ENCODE assay signal across 9 cellular contexts in genomic region chr19:3507371-3508120, GRCh38. TPM values are rescaled to one million over a fixed set of nuclear protein-coding genes. Genes with fewer than 3 reads are reported as not detected.
DNase-seq lines count a peak whose midpoint lies in the region; ATAC-seq, FAIRE-seq and TF ChIP-seq lines count a peak whose summit lies in the region.
"Had no signal": no experiment of that assay in that cellular context is flagged by ENCODE, and none has a peak within 500 bp of the region (broad histone marks: within the 10 kb centered on the region; RNA-seq: fewer than 3 reads in every experiment).

No MANE protein-coding gene starts in this region.

- no peak overlapping the region for H2AFZ ChIP-seq in OCI-LY3 (ENCODE audit: low read depth, low read length)
- H2AFZ ChIP-seq in HepG2 (ENCODE audit: low read length), result no peak overlapping the region

- H3K27me3 Mint-ChIP-seq in CD8-positive, alpha-beta T cell (ENCODE audit: low read depth), result no peaks in the 10 kb centered on the region
- H3K27me3 Mint-ChIP-seq in MCF 10A (ENCODE audit: insufficient read depth, unreplicated experiment), result no peaks in the 10 kb centered on the region
- no peaks in the 10 kb centered on the region for H3K27me3 Mint-ChIP-seq in stimulated activated naive CD8-positive, alpha-beta T cell treated with anti-CD3 and anti-CD28 coated beads, Interleukin-15, amount 100 ng/mL, for 72 hours

- H3K9ac ChIP-seq in OCI-LY3 (ENCODE audit: low read length), result peak overlapping the region; percentile 84
- H3K9ac ChIP-seq in HepG2 (ENCODE audit: insufficient read depth, low read depth, low read length), result peak overlapping the region; percentile 95

- TF ChIP-seq POLR2A in HepG2 (IDR thresholded peaks at IDR 0.05; ENCODE audit: insufficient read depth in 1 of 2, low read depth in 2 of 2, low read length in 2 of 2), result 0 out of 4 replicates have a peak, but pooled peaks of 1 of the 2 experiments have one; percentile 25

- peak overlapping the region; percentile 85 for H3K4me3 Mint-ChIP-seq in CD8-positive, alpha-beta T cell
- peak overlapping the region; percentile 83 for H3K4me3 Mint-ChIP-seq in MCF 10A (ENCODE audit: unreplicated experiment)
- peak overlapping the region; percentile 96 to 99 for H3K4me3 Mint-ChIP-seq in stimulated activated naive CD8-positive, alpha-beta T cell treated with anti-CD3 and anti-CD28 coated beads, Interleukin-15, amount 100 ng/mL, for 72 hours

- H3K4me2 ChIP-seq in OCI-LY3 (ENCODE audit: low read length) (peak overlapping the region; percentile 93), HepG2 (ENCODE audit: low read depth, low read length) (peak overlapping the region; percentile 94)

- intact Hi-C loops in CD8-positive, alpha-beta T cell (cut with DNase I, micrococcal nuclease), result loop anchor here (2.0 to 10.0 kb wide), 9 partner anchors 65 to 1645 kb away; partner anchors contain the start of genes MRPL54 (in 2 of the 2), APBA3 (in 1 of the 2), HMG20B (in 1 of the 2) and KLF16 (in 1 of the 2)
- intact Hi-C loops in MCF 10A (cut with micrococcal nuclease), result no loop called here
- intact Hi-C loops in HepG2 (cut with micrococcal nuclease; ENCODE audit: unreplicated experiment), result loop anchor here (5.0 kb wide), 1 partner anchor 65 kb away; the partner anchor contains the start of gene HMG20B

- H4K20me1 ChIP-seq in OCI-LY3 (ENCODE audit: insufficient read depth, low read length), result peaks cover 40% of the 10 kb centered on the region
- peaks cover 8% of the 10 kb centered on the region; the same call in 1 of the 2 replicates for H4K20me1 ChIP-seq in HepG2 (ENCODE audit: insufficient read depth, low read length)

- BruUV-seq in MCF 10A (replicated peaks; lab: Mats Ljungman, UMichigan), result TSS peak; percentile 39
- BruUV-seq in HepG2 (replicated peaks; lab: Mats Ljungman, UMichigan), result TSS peak; percentile 58

- no peak overlapping the region for H3K27ac ChIP-seq in CD8-positive, alpha-beta T cell (ENCODE audit: low read depth, low read length)
- H3K27ac ChIP-seq in OCI-LY3 (ENCODE audit: low read length) (no peak overlapping the region), HepG2 (ENCODE audit: extremely low read length, insufficient read depth, low read length) (peak overlapping the region; percentile 67)

- in situ Hi-C loops in HepG2 (cut with HindIII; ENCODE audit: extremely low pct_ligation_motif_present, low pct_unique_long_range_greater_than_20kb), result no loop called here

- H3K9me3 ChIP-seq in CD8-positive, alpha-beta T cell (ENCODE audit: low read length), result no peaks in the 10 kb centered on the region
- H3K9me3 ChIP-seq in OCI-LY3 (ENCODE audit: insufficient read depth, low read length) (no peaks in the 10 kb centered on the region), HepG2 (ENCODE audit: low read length) (no peaks in the 10 kb centered on the region)

- no peak for TF ChIP-seq EP300 in HepG2 (IDR thresholded peaks at IDR 0.05; ENCODE audit: low read depth in 2 of 2, low read length in 2 of 2)
- TF ChIP-seq EP300 in HepG2 (CRISPR knock-in tag; IDR thresholded peaks at IDR 0.05; ENCODE audit: borderline replicate concordance), result peak; percentile 47; the same call in 1 of the 2 replicates

- CTCF ChIA-PET in CD8-positive, alpha-beta T cell (lab: Charles Lee), result no interaction called here
- CTCF ChIA-PET in MCF 10A (lab: Yijun Ruan, JAX), result no interaction called here
- CTCF ChIA-PET in HepG2 (lab: Yijun Ruan, JAX; ENCODE audit: low intra/inter-chr PET ratio, low total read pairs), result no interaction called here

- peaks cover 8% of the 10 kb centered on the region for H3K36me3 ChIP-seq in CD8-positive, alpha-beta T cell (ENCODE audit: insufficient read depth, low read length)
- H3K36me3 ChIP-seq in OCI-LY3 (replicated peaks; ENCODE audit: low read depth, low read length) (peaks cover 27% of the 10 kb centered on the region), HepG2 (replicated peaks in 1 of 2; ENCODE audit: control insufficient read depth in 1 of 2, insufficient read depth in 2 of 2, low read length in 2 of 2) (peaks cover 3 to 16% of the 10 kb centered on the region in 2 experiments; a peak in 3 of 5 replicates)

- H3K27ac Mint-ChIP-seq in CD8-positive, alpha-beta T cell, result peak overlapping the region; percentile 88
- peak overlapping the region; percentile 97 for H3K27ac Mint-ChIP-seq in MCF 10A (ENCODE audit: low read depth, unreplicated experiment)
- peak overlapping the region; percentile 93 to 98 for H3K27ac Mint-ChIP-seq in stimulated activated naive CD8-positive, alpha-beta T cell treated with anti-CD3 and anti-CD28 coated beads, Interleukin-15, amount 100 ng/mL, for 72 hours

- H3K4me1 Mint-ChIP-seq in CD8-positive, alpha-beta T cell (ENCODE audit: low read depth), result peaks cover 53% of the 10 kb centered on the region
- peaks cover 19% of the 10 kb centered on the region for H3K4me1 Mint-ChIP-seq in MCF 10A (ENCODE audit: insufficient read depth, unreplicated experiment)
- H3K4me1 Mint-ChIP-seq in stimulated activated naive CD8-positive, alpha-beta T cell treated with anti-CD3 and anti-CD28 coated beads, Interleukin-15, amount 100 ng/mL, for 72 hours, result peaks cover 63% of the 10 kb centered on the region

- no peak for TF ChIP-seq RAD21 in HepG2 (CRISPR knock-in tag; IDR thresholded peaks at IDR 0.05)

- H3K4me1 ChIP-seq in CD8-positive, alpha-beta T cell (ENCODE audit: insufficient read depth, low read length), result peaks cover 32% of the 10 kb centered on the region
- H3K4me1 ChIP-seq in OCI-LY3 (ENCODE audit: low read length) (peaks cover 14% of the 10 kb centered on the region), HepG2 (ENCODE audit: insufficient read depth, low read length) (peaks cover 42% of the 10 kb centered on the region)

- H3K79me2 ChIP-seq in OCI-LY3 (ENCODE audit: low read length), result peaks cover 64% of the 10 kb centered on the region
- peaks cover 53% of the 10 kb centered on the region for H3K79me2 ChIP-seq in HepG2 (ENCODE audit: insufficient read depth, low read length)

- FAIRE-seq in HepG2 (lab: Jason Lieb, UNC), result peak; percentile 12

- no peak for TF ChIP-seq CTCF in CD8-positive, alpha-beta T cell (IDR thresholded peaks at IDR 0.05)
- no peak for TF ChIP-seq CTCF in OCI-LY3 (IDR thresholded peaks at IDR 0.05; ENCODE audit: low read depth, low read length)
- TF ChIP-seq CTCF in MCF 10A (IDR thresholded peaks at IDR 0.05; ENCODE audit: unreplicated experiment), result no peak
- no peak for TF ChIP-seq CTCF in HepG2 (CRISPR knock-in tag; IDR thresholded peaks at IDR 0.05)

- peak in 4 of 7 experiments; percentile 12 to 64 (median 49) for DNase-seq in CD8-positive, alpha-beta T cell
- peak; percentile 8 for DNase-seq in MCF 10A (ENCODE audit: unreplicated experiment)
- DNase-seq in HepG2 (ENCODE audit: low spot score), result peak; percentile 74
- no peak for DNase-seq in stimulated activated naive CD8-positive, alpha-beta T cell treated with anti-CD3 and anti-CD28 coated beads, Interleukin-15, amount 100 ng/mL, for 72 hours
- DNase-seq in NCI-H1694 treated with DMSO at 0.1 percent for 48 hours (lab: John Stamatoyannopoulos, UW), result no peak
- DNase-seq in NCI-H146 treated with DMSO at 0.1 percent for 48 hours (lab: John Stamatoyannopoulos, UW; ENCODE audit: unreplicated experiment), result no peak

- no peaks in the 10 kb centered on the region for H3K9me3 Mint-ChIP-seq in CD8-positive, alpha-beta T cell
- H3K9me3 Mint-ChIP-seq in MCF 10A (ENCODE audit: unreplicated experiment), result no peaks in the 10 kb centered on the region
- no peaks in the 10 kb centered on the region for H3K9me3 Mint-ChIP-seq in stimulated activated naive CD8-positive, alpha-beta T cell treated with anti-CD3 and anti-CD28 coated beads, Interleukin-15, amount 100 ng/mL, for 72 hours

- no peak for ATAC-seq in CD8-positive, alpha-beta T cell
- peak; percentile 12; the same call in 2 of the 3 replicates for ATAC-seq in HepG2
- ATAC-seq in stimulated activated naive CD8-positive, alpha-beta T cell treated with anti-CD3 and anti-CD28 coated beads, Interleukin-15, amount 100 ng/mL, for 72 hours, result no peak
- ATAC-seq in GM21619 (IDR thresholded peaks at IDR 0.05; ENCODE audit: unreplicated experiment), result no peak

- no peaks in the 10 kb centered on the region for H3K27me3 ChIP-seq in CD8-positive, alpha-beta T cell (ENCODE audit: insufficient read depth, low read length)
- H3K27me3 ChIP-seq in OCI-LY3 (ENCODE audit: low read depth, low read length) (no peaks in the 10 kb centered on the region), HepG2 (ENCODE audit: control insufficient read depth in 1 of 2, insufficient read depth in 2 of 2, low read length in 2 of 2) (no peaks in the 10 kb centered on the region)

- peaks cover 34% of the 10 kb centered on the region for H3K36me3 Mint-ChIP-seq in CD8-positive, alpha-beta T cell
- peaks cover 6% of the 10 kb centered on the region for H3K36me3 Mint-ChIP-seq in MCF 10A (ENCODE audit: insufficient read depth, unreplicated experiment)

- POLR2A ChIA-PET in CD8-positive, alpha-beta T cell (lab: Charles Lee), result no interaction called here
- POLR2A ChIA-PET in MCF 10A (lab: Yijun Ruan, JAX) (interaction anchor here (0.7 to 1.0 kb wide), 2 partner anchors 49 to 513 kb away, joined by 3 to 4 read pairs; partner anchors contain the start of gene MFSD12), HepG2 (lab: Yijun Ruan, JAX) (no interaction called here)

- peak overlapping the region; percentile 76 for H3K4me3 ChIP-seq in CD8-positive, alpha-beta T cell (ENCODE audit: low read depth, low read length)
- peak overlapping the region; percentile 85 for H3K4me3 ChIP-seq in OCI-LY3 (ENCODE audit: low read length)
- peak overlapping the region; percentile 82 to 96 (median 92) for H3K4me3 ChIP-seq in HepG2 (replicated peaks in 1 of 3; ENCODE audit: insufficient read depth in 1 of 3, low read depth in 2 of 3, low read length in 3 of 3)

- WGBS in HepG2 (ENCODE audit: low lambda C conversion rate), result 34% methylated on average over 17 of the region's 31 CpGs

RNA-seq across cellular contexts. Expression of gene FZR1, which starts 1.4 kb away (rescaled TPM):
- 100 to 1,000 TPM; 130 to 142 TPM for total RNA-seq in CD8-positive, alpha-beta T cell
- 46.4 and 48.9 TPM in 2 replicates for total RNA-seq in MCF 10A (2022)
- 18.3 and 29.0 TPM in 2 replicates for total RNA-seq in HepG2 (2016; rRNA removed; fragmentation: Illumina TruSeq; extraction: Trizol)
- 7.3 and 8.3 TPM in 2 replicates for total RNA-seq in HepG2 (2016; cell fraction: cytosol; rRNA removed; fragmentation: Illumina TruSeq; extraction: Trizol; ENCODE audit: low read depth)
- 14.2 and 28.7 TPM in 2 replicates for total RNA-seq in HepG2 (2016; cell fraction: insoluble cytoplasmic fraction; rRNA removed; fragmentation: Illumina TruSeq; extraction: Trizol)
- total RNA-seq in HepG2 (2016; cell fraction: membrane; rRNA removed; fragmentation: Illumina TruSeq; extraction: Trizol), result 11.9 and 12.1 TPM in 2 replicates
- total RNA-seq in HepG2 (2016; cell fraction: nucleus; rRNA removed; fragmentation: Illumina TruSeq; extraction: Trizol), result 13.9 and 16.7 TPM in 2 replicates
- 30.8 and 39.2 TPM in 2 replicates for polyA plus RNA-seq in HepG2 (2011; rRNA removed)
- polyA plus RNA-seq in HepG2 (2011; cell fraction: cytosol; rRNA removed), result 14.2 and 18.0 TPM in 2 replicates
- polyA plus RNA-seq in HepG2 (2011; cell fraction: nucleus; rRNA removed), result 95.9 and 102 TPM in 2 replicates
- polyA plus RNA-seq in HepG2 (2012), result 24.3 and 37.8 TPM in 2 replicates
- 1.6 and 2.9 TPM in 2 replicates for polyA plus RNA-seq in HepG2 (2016; cell fraction: cytosol; fragmentation: Illumina TruSeq; extraction: Trizol; ENCODE audit: low read depth)
- 17.3 and 26.9 TPM in 2 replicates for polyA plus RNA-seq in HepG2 (2016; cell fraction: insoluble cytoplasmic fraction; fragmentation: Illumina TruSeq; extraction: Trizol; ENCODE audit: low read depth)
- polyA plus RNA-seq in HepG2 (2016; cell fraction: membrane; fragmentation: Illumina TruSeq; extraction: Trizol; ENCODE audit: low read depth), result 6.0 and 6.7 TPM in 2 replicates
- polyA plus RNA-seq in HepG2 (2016; cell fraction: nucleus; fragmentation: Illumina TruSeq; extraction: Trizol; ENCODE audit: insufficient read depth, low read depth), result 52.3 and 54.5 TPM in 2 replicates
- polyA minus RNA-seq in HepG2 (2011; rRNA and poly(A)+ RNA removed; ENCODE audit: low replicate concordance), result 18.4 and 43.6 TPM in 2 replicates
- 15.1 and 16.5 TPM in 2 replicates for polyA minus RNA-seq in HepG2 (2011; cell fraction: cytosol; rRNA and poly(A)+ RNA removed)
- polyA minus RNA-seq in HepG2 (2011; cell fraction: nucleus; rRNA and poly(A)+ RNA removed), result 17.9 and 24.6 TPM in 2 replicates

RNA-seq across cellular contexts. Expression of gene DOHH, which starts 7.1 kb away (rescaled TPM):
- 1 to 10 TPM; 3.4 to 3.9 TPM for total RNA-seq in CD8-positive, alpha-beta T cell
- 14.9 and 16.3 TPM in 2 replicates for total RNA-seq in MCF 10A (2022)
- total RNA-seq in HepG2 (2016; rRNA removed; fragmentation: Illumina TruSeq; extraction: Trizol), result 10.3 and 13.7 TPM in 2 replicates
- total RNA-seq in HepG2 (2016; cell fraction: cytosol; rRNA removed; fragmentation: Illumina TruSeq; extraction: Trizol; ENCODE audit: low read depth), result 2.2 TPM in 2 replicates
- 10.1 and 13.2 TPM in 2 replicates for total RNA-seq in HepG2 (2016; cell fraction: insoluble cytoplasmic fraction; rRNA removed; fragmentation: Illumina TruSeq; extraction: Trizol)
- total RNA-seq in HepG2 (2016; cell fraction: membrane; rRNA removed; fragmentation: Illumina TruSeq; extraction: Trizol), result 5.2 and 7.2 TPM in 2 replicates
- 5.0 and 6.8 TPM in 2 replicates for total RNA-seq in HepG2 (2016; cell fraction: nucleus; rRNA removed; fragmentation: Illumina TruSeq; extraction: Trizol)
- polyA plus RNA-seq in HepG2 (2011; rRNA removed), result 3.5 and 4.8 TPM in 2 replicates
- polyA plus RNA-seq in HepG2 (2011; cell fraction: cytosol; rRNA removed), result 4.6 and 9.1 TPM in 2 replicates
- polyA plus RNA-seq in HepG2 (2011; cell fraction: nucleus; rRNA removed), result 7.4 and 8.4 TPM in 2 replicates
- polyA plus RNA-seq in HepG2 (2012), result 4.7 and 7.0 TPM in 2 replicates
- polyA plus RNA-seq in HepG2 (2016; cell fraction: cytosol; fragmentation: Illumina TruSeq; extraction: Trizol; ENCODE audit: low read depth), result 1.5 and 2.2 TPM in 2 replicates
- polyA plus RNA-seq in HepG2 (2016; cell fraction: insoluble cytoplasmic fraction; fragmentation: Illumina TruSeq; extraction: Trizol; ENCODE audit: low read depth), result 12.2 and 13.2 TPM in 2 replicates
- polyA plus RNA-seq in HepG2 (2016; cell fraction: membrane; fragmentation: Illumina TruSeq; extraction: Trizol; ENCODE audit: low read depth), result 3.7 and 4.3 TPM in 2 replicates
- 10.0 and 11.0 TPM in 2 replicates for polyA plus RNA-seq in HepG2 (2016; cell fraction: nucleus; fragmentation: Illumina TruSeq; extraction: Trizol; ENCODE audit: insufficient read depth, low read depth)
- polyA minus RNA-seq in HepG2 (2011; rRNA and poly(A)+ RNA removed; ENCODE audit: low replicate concordance), result 5.5 and 8.1 TPM in 2 replicates
- 4.5 and 6.8 TPM in 2 replicates for polyA minus RNA-seq in HepG2 (2011; cell fraction: cytosol; rRNA and poly(A)+ RNA removed)
- polyA minus RNA-seq in HepG2 (2011; cell fraction: nucleus; rRNA and poly(A)+ RNA removed), result 3.5 and 5.0 TPM in 2 replicates

RNA-seq across cellular contexts. Expression of gene SMIM44, which starts 24.3 kb away (rescaled TPM):
- total RNA-seq in CD8-positive, alpha-beta T cell, result not detected
- total RNA-seq in MCF 10A (2022) (not detected in 2 replicates), HepG2 (2016; rRNA removed; fragmentation: Illumina TruSeq; extraction: Trizol) (not detected in 2 replicates)
- not detected in 2 replicates for total RNA-seq in HepG2 (2016; cell fraction: cytosol; rRNA removed; fragmentation: Illumina TruSeq; extraction: Trizol; ENCODE audit: low read depth)
- not detected in 2 replicates for total RNA-seq in HepG2 (2016; cell fraction: insoluble cytoplasmic fraction; rRNA removed; fragmentation: Illumina TruSeq; extraction: Trizol)
- not detected in 2 replicates for total RNA-seq in HepG2 (2016; cell fraction: membrane; rRNA removed; fragmentation: Illumina TruSeq; extraction: Trizol)
- not detected in 2 replicates for total RNA-seq in HepG2 (2016; cell fraction: nucleus; rRNA removed; fragmentation: Illumina TruSeq; extraction: Trizol)
- polyA plus RNA-seq in HepG2 (2011; rRNA removed), result not detected in 2 replicates
- not detected in 2 replicates for polyA plus RNA-seq in HepG2 (2011; cell fraction: cytosol; rRNA removed)
- not detected in 2 replicates for polyA plus RNA-seq in HepG2 (2011; cell fraction: nucleus; rRNA removed)
- polyA plus RNA-seq in HepG2 (2012), result not detected in 2 replicates
- polyA plus RNA-seq in HepG2 (2016; cell fraction: cytosol; fragmentation: Illumina TruSeq; extraction: Trizol; ENCODE audit: low read depth), result not detected in 2 replicates
- polyA plus RNA-seq in HepG2 (2016; cell fraction: insoluble cytoplasmic fraction; fragmentation: Illumina TruSeq; extraction: Trizol; ENCODE audit: low read depth), result not detected in 2 replicates
- not detected in 2 replicates for polyA plus RNA-seq in HepG2 (2016; cell fraction: membrane; fragmentation: Illumina TruSeq; extraction: Trizol; ENCODE audit: low read depth)
- polyA plus RNA-seq in HepG2 (2016; cell fraction: nucleus; fragmentation: Illumina TruSeq; extraction: Trizol; ENCODE audit: insufficient read depth, low read depth), result not detected in 2 replicates
- polyA minus RNA-seq in HepG2 (2011; rRNA and poly(A)+ RNA removed; ENCODE audit: low replicate concordance), result not detected in 2 replicates
- not detected in 2 replicates for polyA minus RNA-seq in HepG2 (2011; cell fraction: cytosol; rRNA and poly(A)+ RNA removed)
- not detected in 2 replicates for polyA minus RNA-seq in HepG2 (2011; cell fraction: nucleus; rRNA and poly(A)+ RNA removed)
- total RNA-seq: pulmonary artery endothelial cell had no signal

RNA-seq across cellular contexts. Expression of gene SMIM24, which starts 27.2 kb away (rescaled TPM):
- under 1 TPM in 1 of 2 experiments, not detected in 1; 0.56 TPM for total RNA-seq in CD8-positive, alpha-beta T cell
- total RNA-seq in MCF 10A (2022), result not detected in 2 replicates
- 47.4 and 70.6 TPM in 2 replicates for total RNA-seq in HepG2 (2016; rRNA removed; fragmentation: Illumina TruSeq; extraction: Trizol)
- total RNA-seq in HepG2 (2016; cell fraction: cytosol; rRNA removed; fragmentation: Illumina TruSeq; extraction: Trizol; ENCODE audit: low read depth), result 29.6 and 43.2 TPM in 2 replicates
- total RNA-seq in HepG2 (2016; cell fraction: insoluble cytoplasmic fraction; rRNA removed; fragmentation: Illumina TruSeq; extraction: Trizol), result 47.9 and 76.1 TPM in 2 replicates
- 38.7 and 54.4 TPM in 2 replicates for total RNA-seq in HepG2 (2016; cell fraction: membrane; rRNA removed; fragmentation: Illumina TruSeq; extraction: Trizol)
- 42.5 and 49.4 TPM in 2 replicates for total RNA-seq in HepG2 (2016; cell fraction: nucleus; rRNA removed; fragmentation: Illumina TruSeq; extraction: Trizol)
- 9.0 and 11.2 TPM in 2 replicates for polyA plus RNA-seq in HepG2 (2011; rRNA removed)
- 9.6 and 9.7 TPM in 2 replicates for polyA plus RNA-seq in HepG2 (2011; cell fraction: cytosol; rRNA removed)
- polyA plus RNA-seq in HepG2 (2011; cell fraction: nucleus; rRNA removed), result 3.7 and 4.5 TPM in 2 replicates
- polyA plus RNA-seq in HepG2 (2012), result 11.7 and 27.5 TPM in 2 replicates
- polyA plus RNA-seq in HepG2 (2016; cell fraction: cytosol; fragmentation: Illumina TruSeq; extraction: Trizol; ENCODE audit: low read depth), result 59.2 and 77.1 TPM in 2 replicates
- 77.8 and 93.1 TPM in 2 replicates for polyA plus RNA-seq in HepG2 (2016; cell fraction: insoluble cytoplasmic fraction; fragmentation: Illumina TruSeq; extraction: Trizol; ENCODE audit: low read depth)
- polyA plus RNA-seq in HepG2 (2016; cell fraction: membrane; fragmentation: Illumina TruSeq; extraction: Trizol; ENCODE audit: low read depth), result 72.5 and 86.0 TPM in 2 replicates
- 132 and 146 TPM in 2 replicates for polyA plus RNA-seq in HepG2 (2016; cell fraction: nucleus; fragmentation: Illumina TruSeq; extraction: Trizol; ENCODE audit: insufficient read depth, low read depth)
- 0.51 and 3.8 TPM in 2 replicates for polyA minus RNA-seq in HepG2 (2011; rRNA and poly(A)+ RNA removed; ENCODE audit: low replicate concordance)
- polyA minus RNA-seq in HepG2 (2011; cell fraction: cytosol; rRNA and poly(A)+ RNA removed), result 3.0 and 6.0 TPM in 2 replicates
- polyA minus RNA-seq in HepG2 (2011; cell fraction: nucleus; rRNA and poly(A)+ RNA removed), result 0.64 and 1.4 TPM in 2 replicates
- total RNA-seq: pulmonary artery endothelial cell had no signal

RNA-seq across cellular contexts. Expression of gene TEKTIP1, which starts 31.4 kb away (rescaled TPM):
- total RNA-seq in CD8-positive, alpha-beta T cell, result 1 to 10 TPM; 5.2 to 6.4 TPM
- total RNA-seq in MCF 10A (2022), result 0.49 and 1.0 TPM in 2 replicates
- not detected in 2 replicates for total RNA-seq in HepG2 (2016; rRNA removed; fragmentation: Illumina TruSeq; extraction: Trizol)
- total RNA-seq in HepG2 (2016; cell fraction: cytosol; rRNA removed; fragmentation: Illumina TruSeq; extraction: Trizol; ENCODE audit: low read depth), result not detected in 2 replicates
- not detected in 2 replicates for total RNA-seq in HepG2 (2016; cell fraction: insoluble cytoplasmic fraction; rRNA removed; fragmentation: Illumina TruSeq; extraction: Trizol)
- not detected in 2 replicates for total RNA-seq in HepG2 (2016; cell fraction: membrane; rRNA removed; fragmentation: Illumina TruSeq; extraction: Trizol)
- total RNA-seq in HepG2 (2016; cell fraction: nucleus; rRNA removed; fragmentation: Illumina TruSeq; extraction: Trizol), result not detected in 2 replicates
- not detected in 2 replicates for polyA plus RNA-seq in HepG2 (2011; rRNA removed)
- polyA plus RNA-seq in HepG2 (2011; cell fraction: cytosol; rRNA removed), result not detected in 2 replicates
- 0.32 TPM in 1 of 2 replicates, not detected in the other for polyA plus RNA-seq in HepG2 (2011; cell fraction: nucleus; rRNA removed)
- polyA plus RNA-seq in HepG2 (2012), result 0.24 and 0.35 TPM in 2 replicates
- not detected in 2 replicates for polyA plus RNA-seq in HepG2 (2016; cell fraction: cytosol; fragmentation: Illumina TruSeq; extraction: Trizol; ENCODE audit: low read depth)
- not detected in 2 replicates for polyA plus RNA-seq in HepG2 (2016; cell fraction: insoluble cytoplasmic fraction; fragmentation: Illumina TruSeq; extraction: Trizol; ENCODE audit: low read depth)
- polyA plus RNA-seq in HepG2 (2016; cell fraction: membrane; fragmentation: Illumina TruSeq; extraction: Trizol; ENCODE audit: low read depth), result not detected in 2 replicates
- polyA plus RNA-seq in HepG2 (2016; cell fraction: nucleus; fragmentation: Illumina TruSeq; extraction: Trizol; ENCODE audit: insufficient read depth, low read depth), result not detected in 2 replicates
- not detected in 2 replicates for polyA minus RNA-seq in HepG2 (2011; rRNA and poly(A)+ RNA removed; ENCODE audit: low replicate concordance)
- not detected in 2 replicates for polyA minus RNA-seq in HepG2 (2011; cell fraction: cytosol; rRNA and poly(A)+ RNA removed)
- polyA minus RNA-seq in HepG2 (2011; cell fraction: nucleus; rRNA and poly(A)+ RNA removed), result not detected in 2 replicates
- total RNA-seq: pulmonary artery endothelial cell had no signal

Comparison
In these comparisons a context has a peak if more than half of its experiments do, and no peak if none do; other contexts are left out.
1. DNase-seq: peak in CD8-positive, alpha-beta T cell (4 of 7), MCF 10A (single experiment) and HepG2 (single experiment); none in stimulated activated naive CD8-positive, alpha-beta T cell treated with anti-CD3 and anti-CD28 coated beads, Interleukin-15, amount 100 ng/mL, for 72 hours (0 of 2), NCI-H1694 treated with DMSO at 0.1 percent for 48 hours (single experiment) and NCI-H146 treated with DMSO at 0.1 percent for 48 hours (single experiment).
2. Peak in every context shown above with its lines, with median percentiles within 50 percentile points of each other: H3K4me3 ChIP-seq, H3K27ac Mint-ChIP-seq and H3K4me3 Mint-ChIP-seq.